ENCODE assay signal across 8 cellular contexts in genomic region chr1:37323486-37324377, GRCh38.
A peak's percentile ranks its signal among the peaks of the same experiment; 100 is the strongest.
DNase-seq lines count a peak whose midpoint lies in the region; ATAC-seq, FAIRE-seq and TF ChIP-seq lines count a peak whose summit lies in the region.

No MANE protein-coding gene starts in this region.

- intact Hi-C loops in sigmoid colon (cut with DNase I) = no loop called here

- TF ChIP-seq CTCF in A549 (IDR thresholded peaks at IDR 0.05) (peak; percentile 51), cardiac fibroblast (IDR thresholded peaks at IDR 0.05; ENCODE audit: low read depth, low read length) (peak; percentile 76), osteocyte (IDR thresholded peaks at IDR 0.05) (peak; percentile 36), sigmoid colon (IDR thresholded peaks at IDR 0.05) (peak in 2 of 4 experiments; percentile 19 to 26)

- WGBS in A549 (ENCODE audit: missing lambda C conversion rate) = 22% methylated on average over 16 of the region's 19 CpGs
- WGBS in sigmoid colon, 2 donors = 39 to 45% methylated on average over 19 of the region's 19 CpGs

- peaks cover 9% of the 10 kb centered on the region for H3K9me3 Mint-ChIP-seq in osteocyte (ENCODE audit: unreplicated experiment)

- POLR2A ChIA-PET in A549 (lab: Yijun Ruan, JAX) = no interaction called here

- H3K27me3 Mint-ChIP-seq in osteocyte (ENCODE audit: unreplicated experiment) = no peaks in the 10 kb centered on the region

- no peaks in the 10 kb centered on the region for H3K4me1 ChIP-seq in A549
- H3K4me1 ChIP-seq in sigmoid colon = no peaks in the 10 kb centered on the region

- ATAC-seq in A549 (peak in 1 of 2 experiments; percentile 47; a peak in 1 of 6 replicates), GM19467 (IDR thresholded peaks at IDR 0.05; ENCODE audit: unreplicated experiment) (no peak), HG03280 (IDR thresholded peaks at IDR 0.05; ENCODE audit: unreplicated experiment) (no peak)

- TF ChIP-seq RAD21 in A549 (conservative IDR thresholded peaks at IDR 0.05 in 1 of 2, IDR thresholded peaks at IDR 0.05 in 1 of 2) = peak; percentile 60 to 72

- no peak overlapping the region for H3K27ac Mint-ChIP-seq in osteocyte (ENCODE audit: unreplicated experiment)

- DNase-seq in A549 (ENCODE audit: low read depth in 1 of 2, low spot score in 1 of 2) (peak; percentile 36 to 38), Daoy (ENCODE audit: low read depth) (peak; percentile 16), NCI-H748 (lab: John Stamatoyannopoulos, UW; ENCODE audit: unreplicated experiment) (peak; percentile 22), cardiac fibroblast (ENCODE audit: low read depth in 2 of 2) (peak; percentile 3 to 36), osteocyte (ENCODE audit: extremely low spot score, unreplicated experiment) (no peak), sigmoid colon (no peak)

- H3K27ac ChIP-seq in A549 = no peak overlapping the region
- H3K27ac ChIP-seq in sigmoid colon = no peak overlapping the region

- H3K4me1 Mint-ChIP-seq in osteocyte (ENCODE audit: unreplicated experiment) = no peaks in the 10 kb centered on the region

- no peak overlapping the region for H3K4me2 ChIP-seq in A549

- H3K27me3 ChIP-seq in sigmoid colon = peaks cover 0 to 65% (median 13%) of the 10 kb centered on the region in 3 donors

- CTCF ChIA-PET in A549 (lab: Yijun Ruan, JAX) = interaction anchor here (0.6 to 1.6 kb wide), 7 partner anchors 9 to 807 kb away, joined by 3 to 6 read pairs (median 3); no protein-coding TSS in a partner anchor

- no peak for FAIRE-seq in A549 (lab: Jason Lieb, UNC)

- H3K9me3 ChIP-seq in A549 (0 out of 3 replicates have a peak, but pooled peaks cover 5% of the 10 kb centered on the region), sigmoid colon (peaks cover 0 to 8% (median 5%) of the 10 kb centered on the region in 4 donors)

- no peak for TF ChIP-seq EP300 in A549 (IDR thresholded peaks at IDR 0.05)
- no peak for TF ChIP-seq EP300 in sigmoid colon (IDR thresholded peaks at IDR 0.05)

- H3K4me3 Mint-ChIP-seq in osteocyte (ENCODE audit: unreplicated experiment) = no peak overlapping the region

- no peak for TF ChIP-seq POLR2A in A549 (IDR thresholded peaks at IDR 0.05; ENCODE audit: low read length)
- no peak for TF ChIP-seq POLR2A in sigmoid colon (IDR thresholded peaks at IDR 0.05)

- H3K4me3 ChIP-seq in A549 (no peak overlapping the region), cardiac fibroblast (replicated peaks in 1 of 2; ENCODE audit: low read depth in 2 of 2, low read length in 2 of 2) (no peak overlapping the region), sigmoid colon (no peak overlapping the region)

- H3K36me3 Mint-ChIP-seq in osteocyte (ENCODE audit: unreplicated experiment) = no peaks in the 10 kb centered on the region

- H3K36me3 ChIP-seq in sigmoid colon = no peaks in the 10 kb centered on the region

TF ChIP-seq in A549, 52 proteins besides CTCF, POLR2A, EP300 and RAD21:
- no peak for TF ChIP-seq EHF (CRISPR knock-in tag; IDR thresholded peaks at IDR 0.05)
- TF ChIP-seq SMC3 (IDR thresholded peaks at IDR 0.05) = peak; percentile 52; the same call in 2 of the 3 replicates

Comparison
In these comparisons a context has a peak if more than half of its experiments do, and no peak if none do; other contexts are left out.
1. DNase-seq: peak in A549 (2 of 2), Daoy (single experiment), NCI-H748 (single experiment) and cardiac fibroblast (2 of 2); none in osteocyte (single experiment) and sigmoid colon (single experiment).